Comparison of ENCODE assay signal across 23 cellular contexts in the genomic region with DNA sequence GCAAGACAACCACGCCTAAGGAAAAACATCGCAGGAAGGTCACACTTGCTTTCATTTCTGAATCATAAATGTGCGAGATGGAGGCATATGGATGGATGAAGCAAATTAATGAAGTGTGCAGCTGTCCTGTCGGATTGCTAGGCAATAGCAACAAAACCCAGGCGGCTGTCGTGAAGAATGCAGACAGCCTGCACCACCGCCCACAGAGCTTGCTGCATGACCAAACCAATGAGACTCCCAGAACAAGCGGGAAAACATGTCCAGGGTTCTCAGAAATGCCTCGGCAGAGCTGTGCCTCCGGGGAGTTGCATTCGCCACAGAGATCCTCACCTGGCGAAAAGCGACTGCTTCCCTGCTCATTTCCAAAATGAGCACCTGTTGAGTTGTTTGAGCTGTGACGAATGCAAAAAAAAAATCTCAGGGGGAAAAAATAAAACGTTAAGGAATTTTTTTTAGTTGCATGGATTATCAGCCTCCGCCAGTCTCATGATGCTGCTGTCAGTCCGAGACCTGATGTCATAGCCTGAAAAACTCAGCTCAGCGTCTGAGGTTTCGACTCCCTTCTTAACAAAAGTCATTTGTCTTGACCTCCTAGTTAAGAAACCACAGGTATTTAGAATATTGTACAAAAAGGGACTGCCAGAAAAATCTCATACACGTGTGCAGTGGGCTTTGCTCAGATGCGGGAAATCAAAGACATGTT.
A peak's percentile ranks its signal among the peaks of the same experiment; 100 is the strongest.
DNase-seq lines count a peak whose midpoint lies in the region; ATAC-seq, FAIRE-seq and TF ChIP-seq lines count a peak whose summit lies in the region.
"Had no signal": no experiment of that assay in that cellular context is flagged by ENCODE, and none has a peak within 500 bp of the region (broad histone marks: within the 10 kb centered on the region; RNA-seq: fewer than 3 reads in every experiment).

No MANE protein-coding gene starts in this region.

- no peak for FAIRE-seq in GM12891 (lab: Jason Lieb, UNC)
- FAIRE-seq: A204.1 had no signal

- in situ Hi-C loops in astrocyte of the spinal cord (cut with HindIII; ENCODE audit: low sequenced_read_pairs): no loop called here

- H3K36me3 ChIP-seq in breast epithelium (no peaks in the 10 kb centered on the region), thyroid gland (no peaks in the 10 kb centered on the region)
- H3K36me3 ChIP-seq: esophagus muscularis mucosa, spleen, tibial nerve had no signal

- ATAC-seq in GM21447 (IDR thresholded peaks at IDR 0.05; ENCODE audit: unreplicated experiment) (no peak), HG03571 (IDR thresholded peaks at IDR 0.05; ENCODE audit: unreplicated experiment) (no peak)
- ATAC-seq: T-helper 17 cell had no signal

- no TSS peak for BruUV-seq in MCF 10A (replicated peaks; lab: Mats Ljungman, UMichigan)

- H3K27ac Mint-ChIP-seq in MCF 10A (ENCODE audit: low read depth, unreplicated experiment): no peak overlapping the region
- H3K27ac Mint-ChIP-seq: activated B cell treated with CpG ODN at 0.5 μM for 24 hours; activated naive CD8-positive, alpha-beta T cell treated with anti-CD3 and anti-CD28 coated beads for 36 hours; activated T-helper 1 cell treated with anti-CD3 and anti-CD28 coated beads, Interleukin-12 subunit alpha, Interleukin-12 subunit beta, Interleukin-2, Interleukin-4 antibody, amounts not matched to agents 30 ng/mL and 10 ng/mL and 1 ng/mL, durations not matched to agents 14 hours and 24 hours and 36 hours; CD4-positive, CD25-positive, alpha-beta regulatory T cell; HFFc6; T-helper 17 cell had no signal

- POLR2A ChIA-PET in MCF 10A (lab: Yijun Ruan, JAX): interaction anchor here (0.6 to 1.0 kb wide), 2 partner anchors 214 to 255 kb away, joined by 3 read pairs; no protein-coding TSS in a partner anchor

- TF ChIP-seq CTCF in breast epithelium (IDR thresholded peaks at IDR 0.05) (no peak), MCF 10A (IDR thresholded peaks at IDR 0.05; ENCODE audit: unreplicated experiment) (no peak), astrocyte of the spinal cord (IDR thresholded peaks at IDR 0.05; ENCODE audit: low read depth, low read length) (no peak), thyroid gland (IDR thresholded peaks at IDR 0.05) (no peak)

- H3K27me3 Mint-ChIP-seq in MCF 10A (ENCODE audit: insufficient read depth, unreplicated experiment): peaks cover 31% of the 10 kb centered on the region
- H3K27me3 Mint-ChIP-seq: activated B cell treated with CpG ODN at 0.5 μM for 24 hours; activated naive CD8-positive, alpha-beta T cell treated with anti-CD3 and anti-CD28 coated beads for 36 hours; CD4-positive, CD25-positive, alpha-beta regulatory T cell had no signal

- DNase-seq in breast epithelium (ENCODE audit: low spot score in 2 of 2): peak in 1 of 2 donors; percentile 61
- no peak for DNase-seq in MCF 10A (ENCODE audit: unreplicated experiment)
- peak; percentile 3 for DNase-seq in astrocyte of the spinal cord (ENCODE audit: low read depth, low spot score)
- peak; percentile 92 for DNase-seq in myocyte (ENCODE audit: low read depth)
- peak; percentile 32 to 45 for DNase-seq in thyroid gland
- DNase-seq in GM12891 (ENCODE audit: insufficient read length, low spot score): no peak
- DNase-seq: activated B cell treated with CpG ODN at 0.5 μM for 24 hours; activated naive CD8-positive, alpha-beta T cell treated with anti-CD3 and anti-CD28 coated beads for 36 hours; caudate nucleus; CD4-positive, CD25-positive, alpha-beta regulatory T cell; DND-41; HFFc6; NCI-H1436; NCI-H345; SHP77 treated with DMSO at 0.1 percent for 48 hours; spleen; T-helper 17 cell had no signal

- no peaks in the 10 kb centered on the region for H3K36me3 Mint-ChIP-seq in MCF 10A (ENCODE audit: insufficient read depth, unreplicated experiment)
- H3K36me3 Mint-ChIP-seq: activated naive CD8-positive, alpha-beta T cell treated with anti-CD3 and anti-CD28 coated beads for 36 hours; CD4-positive, CD25-positive, alpha-beta regulatory T cell had no signal

- no peaks in the 10 kb centered on the region for H3K27me3 ChIP-seq in breast epithelium
- no peaks in the 10 kb centered on the region for H3K27me3 ChIP-seq in thyroid gland
- H3K27me3 ChIP-seq: esophagus muscularis mucosa, spleen, tibial nerve had no signal

- WGBS in thyroid gland, 2 donors: 52 to 67% methylated on average over 21 of the region's 21 CpGs

- peaks cover 6% of the 10 kb centered on the region for H3K4me1 Mint-ChIP-seq in MCF 10A (ENCODE audit: insufficient read depth, unreplicated experiment)
- H3K4me1 Mint-ChIP-seq: activated B cell treated with CpG ODN at 0.5 μM for 24 hours; activated naive CD8-positive, alpha-beta T cell treated with anti-CD3 and anti-CD28 coated beads for 36 hours; CD4-positive, CD25-positive, alpha-beta regulatory T cell; T-helper 17 cell had no signal

- H3K4me3 Mint-ChIP-seq in MCF 10A (ENCODE audit: unreplicated experiment): no peak overlapping the region
- H3K4me3 Mint-ChIP-seq: activated B cell treated with CpG ODN at 0.5 μM for 24 hours; activated naive CD8-positive, alpha-beta T cell treated with anti-CD3 and anti-CD28 coated beads for 36 hours; activated T-helper 1 cell treated with anti-CD3 and anti-CD28 coated beads, Interleukin-12 subunit alpha, Interleukin-12 subunit beta, Interleukin-2, Interleukin-4 antibody, amounts not matched to agents 30 ng/mL and 10 ng/mL and 1 ng/mL, durations not matched to agents 14 hours and 24 hours and 36 hours; CD4-positive, CD25-positive, alpha-beta regulatory T cell; HFFc6; T-helper 17 cell had no signal

- CTCF ChIA-PET in MCF 10A (lab: Yijun Ruan, JAX): no interaction called here

- H3K4me1 ChIP-seq in breast epithelium (no peaks in the 10 kb centered on the region), thyroid gland (peaks cover 0 to 5% of the 10 kb centered on the region in 2 donors)
- H3K4me1 ChIP-seq: esophagus muscularis mucosa, spleen, tibial nerve had no signal

- intact Hi-C loops in breast epithelium (cut with DNase I; ENCODE audit: low total_unique reads): no loop called here
- intact Hi-C loops in MCF 10A (cut with micrococcal nuclease): no loop called here
- intact Hi-C loops in thyroid gland (cut with DNase I): no loop called here

- no peaks in the 10 kb centered on the region for H3K9me3 Mint-ChIP-seq in MCF 10A (ENCODE audit: unreplicated experiment)
- H3K9me3 Mint-ChIP-seq: activated B cell treated with CpG ODN at 0.5 μM for 24 hours; activated T-helper 1 cell treated with anti-CD3 and anti-CD28 coated beads, Interleukin-12 subunit alpha, Interleukin-12 subunit beta, Interleukin-2, Interleukin-4 antibody, amounts not matched to agents 30 ng/mL and 10 ng/mL and 1 ng/mL, durations not matched to agents 14 hours and 24 hours and 36 hours; HFFc6 had no signal

- H3K27ac ChIP-seq in breast epithelium (peak overlapping the region; percentile 55 to 68), thyroid gland (no peak overlapping the region)
- H3K27ac ChIP-seq: esophagus muscularis mucosa, spleen, tibial nerve had no signal

- TF ChIP-seq POLR2A in breast epithelium (IDR thresholded peaks at IDR 0.05) (no peak), thyroid gland (IDR thresholded peaks at IDR 0.05) (no peak), GM12891 (IDR thresholded peaks at IDR 0.05; ENCODE audit: low read depth, low read length) (no peak)

- peak overlapping the region in 2 of 3 donors; percentile 16 to 34 for H3K4me3 ChIP-seq in breast epithelium
- H3K4me3 ChIP-seq in astrocyte of the spinal cord (ENCODE audit: low read depth, low read length): no peak overlapping the region
- no peak overlapping the region for H3K4me3 ChIP-seq in thyroid gland (replicated peaks in 1 of 3)
- H3K4me3 ChIP-seq: esophagus muscularis mucosa, spleen, tibial nerve had no signal

- H3K9me3 ChIP-seq in breast epithelium: no peaks in the 10 kb centered on the region
- no peaks in the 10 kb centered on the region for H3K9me3 ChIP-seq in thyroid gland
- H3K9me3 ChIP-seq: esophagus muscularis mucosa, spleen, tibial nerve had no signal

TF ChIP-seq in GM12891, 5 proteins besides CTCF, POLR2A, EP300 and RAD21:
- TF ChIP-seq PAX5 (IDR thresholded peaks at IDR 0.05; ENCODE audit: insufficient read depth, low read length, severe bottlenecking) (no peak), TAF1 (IDR thresholded peaks at IDR 0.05; ENCODE audit: low read depth, low read length) (no peak), POLR2AphosphoS5 (IDR thresholded peaks at IDR 0.05; ENCODE audit: low read depth, low read length) (no peak), SPI1 (IDR thresholded peaks at IDR 0.05; ENCODE audit: low read depth, low read length) (no peak), POU2F2 (IDR thresholded peaks at IDR 0.05; ENCODE audit: low read depth, low read length) (no peak)

Comparison
In these comparisons a context has a peak if more than half of its experiments do, and no peak if none do; other contexts are left out.
1. DNase-seq: peak in astrocyte of the spinal cord (single experiment), myocyte (single experiment) and thyroid gland (2 of 2); none in MCF 10A (single experiment) and GM12891 (single experiment).
2. H3K27ac ChIP-seq: peak in breast epithelium (2 of 2); none in thyroid gland (0 of 3).
3. H3K4me3 ChIP-seq: peak in breast epithelium (2 of 3); none in astrocyte of the spinal cord (single experiment) and thyroid gland (0 of 3).